ENCODE assay signal across 9 cellular contexts in genomic region chr1:52518962-52519361, GRCh38.
"Had no signal": no experiment of that assay in that cellular context is flagged by ENCODE, and none has a peak within 500 bp of the region (broad histone marks: within the 10 kb centered on the region; RNA-seq: fewer than 3 reads in every experiment).

No MANE protein-coding gene starts in this region.

- H3K4me3 ChIP-seq: GM23338, K562 had no signal

- H3K9me3 Mint-ChIP-seq: GM23338, H9, HFFc6 had no signal

- DNase-seq: H9, HCEC 1CT, HFFc6, IMR-90 had no signal

- H3K27ac Mint-ChIP-seq: GM23338, H9, HFFc6 had no signal

- ATAC-seq: GM23338, K562 had no signal

- H3K4me3 Mint-ChIP-seq: GM23338, H9, HFFc6 had no signal

- FAIRE-seq: H1, H54, HTR-8/SVneo, K562 had no signal
